In the genomic region with DNA sequence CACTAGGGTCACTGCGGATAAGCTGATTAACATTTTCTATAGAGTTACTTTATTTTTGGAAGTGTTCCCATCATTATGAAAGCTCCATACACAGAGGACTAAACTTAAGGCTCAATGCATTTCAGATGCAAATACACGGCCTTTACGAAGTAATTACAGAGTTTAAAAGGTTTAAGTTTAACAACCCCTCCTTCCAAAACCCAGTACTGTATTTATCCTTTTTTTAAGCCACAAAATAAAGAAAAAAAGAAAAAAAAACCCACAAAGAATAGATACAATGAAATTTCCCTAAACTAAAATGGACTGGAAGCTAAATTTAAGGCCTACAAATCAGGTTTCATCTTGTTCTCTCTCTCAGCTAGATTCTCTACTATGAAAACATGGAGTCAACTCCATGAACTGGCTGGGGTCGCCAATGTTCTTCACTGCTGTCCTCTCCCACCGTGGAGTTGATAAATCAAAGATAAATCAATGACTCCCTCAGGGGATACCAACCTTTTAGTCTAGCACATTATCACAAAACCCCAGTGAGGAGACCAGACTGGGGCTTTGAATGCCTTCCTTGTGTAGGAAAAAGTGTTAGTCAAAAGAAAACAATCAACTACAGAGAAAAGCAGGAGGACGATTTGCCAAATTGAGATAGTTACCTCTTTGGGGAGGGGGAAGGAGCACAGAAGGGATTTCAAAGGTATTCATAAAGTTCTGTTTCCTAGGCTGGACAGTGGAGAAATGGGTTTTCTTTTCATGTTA, we compare ENCODE assay signal across 17 cellular contexts. TPM values are rescaled to one million over a fixed set of nuclear protein-coding genes. Genes with fewer than 3 reads are reported as not detected.
DNase-seq lines count a peak whose midpoint lies in the region; ATAC-seq and TF ChIP-seq lines count a peak whose summit lies in the region.
"Had no signal": no experiment of that assay in that cellular context is flagged by ENCODE, and none has a peak within 500 bp of the region (broad histone marks: within the 10 kb centered on the region; RNA-seq: fewer than 3 reads in every experiment).

No MANE protein-coding gene starts in this region.

- intact Hi-C loops in Caco-2 (cut with micrococcal nuclease; ENCODE audit: unreplicated experiment) (no loop called here), PC-9 (cut with micrococcal nuclease; ENCODE audit: unreplicated experiment) (no loop called here)

- DNase-seq in Caco-2 (no peak), PC-9 (peak in 1 of 2 experiments; percentile 10), medulla oblongata (ENCODE audit: extremely low spot score) (peak; percentile 25)
- DNase-seq in effector memory CD8-positive, alpha-beta T cell = no peak
- DNase-seq: Calu3; CD4-positive, alpha-beta T cell; DMS53; DND-41; EL; HCEC 1CT; Karpas-422 had no signal

- H3K27ac Mint-ChIP-seq in Caco-2 (ENCODE audit: unreplicated experiment) = peak overlapping the region; percentile 32
- no peak overlapping the region for H3K27ac Mint-ChIP-seq in effector memory CD8-positive, alpha-beta T cell
- H3K27ac Mint-ChIP-seq: B cell; CD4-positive, alpha-beta T cell had no signal

- H3K9me3 ChIP-seq in Caco-2 = no peaks in the 10 kb centered on the region
- no peaks in the 10 kb centered on the region for H3K9me3 ChIP-seq in PC-9 (ENCODE audit: insufficient read depth, low read depth)

- H3K27me3 Mint-ChIP-seq in Caco-2 (ENCODE audit: insufficient read depth, unreplicated experiment) = no peaks in the 10 kb centered on the region
- H3K27me3 Mint-ChIP-seq in effector memory CD8-positive, alpha-beta T cell = peaks cover 9 to 24% of the 10 kb centered on the region in 2 donors
- H3K27me3 Mint-ChIP-seq: B cell; CD4-positive, alpha-beta T cell had no signal

- H3K27ac ChIP-seq in PC-9 = peak overlapping the region; percentile 42
- H3K27ac ChIP-seq: C4-2B, HL-60 had no signal

- H3K4me1 Mint-ChIP-seq in Caco-2 (ENCODE audit: low read depth, unreplicated experiment) = peaks cover 2% of the 10 kb centered on the region
- no peaks in the 10 kb centered on the region for H3K4me1 Mint-ChIP-seq in effector memory CD8-positive, alpha-beta T cell (ENCODE audit: low read depth in 2 of 2)
- H3K4me1 Mint-ChIP-seq: B cell had no signal

- peaks cover 38% of the 10 kb centered on the region for H4K20me1 ChIP-seq in PC-9 (ENCODE audit: insufficient read depth)

- ATAC-seq in effector memory CD8-positive, alpha-beta T cell (replicated peaks) = no peak
- no peak for ATAC-seq in HG03196 (IDR thresholded peaks at IDR 0.05; ENCODE audit: unreplicated experiment)
- no peak for ATAC-seq in GM18498 (IDR thresholded peaks at IDR 0.05; ENCODE audit: unreplicated experiment)
- ATAC-seq: GM12878 had no signal

- H3K4me2 ChIP-seq in PC-9 = no peak overlapping the region

- no peak for TF ChIP-seq CTCF in Caco-2 (IDR thresholded peaks at IDR 0.05; ENCODE audit: insufficient read depth in 1 of 2, low read depth in 1 of 2, low read length in 1 of 2, severe bottlenecking in 1 of 2, unreplicated experiment in 1 of 2)
- no peak for TF ChIP-seq CTCF in PC-9 (conservative IDR thresholded peaks at IDR 0.05)

- H3K4me3 ChIP-seq in Caco-2 (ENCODE audit: low read depth, low read length) = no peak overlapping the region
- no peak overlapping the region for H3K4me3 ChIP-seq in PC-9
- H3K4me3 ChIP-seq: GM12878 had no signal

- peaks cover 94% of the 10 kb centered on the region for H3F3A ChIP-seq in PC-9 (ENCODE audit: insufficient read depth, low read depth)

- peaks cover 100% of the 10 kb centered on the region for H3K79me2 ChIP-seq in PC-9 (ENCODE audit: low read depth)

- CTCF ChIA-PET in Caco-2 (lab: Charles Lee) = no interaction called here
- CTCF ChIA-PET in PC-9 (lab: Charles Lee) = no interaction called here

- no peaks in the 10 kb centered on the region; the same call in 1 of the 2 replicates for H3K36me3 ChIP-seq in Caco-2 (ENCODE audit: control insufficient read depth, insufficient read depth, low read length)
- H3K36me3 ChIP-seq in PC-9 (ENCODE audit: low read depth) = peaks cover 88% of the 10 kb centered on the region

- no peaks in the 10 kb centered on the region for H3K9me2 ChIP-seq in PC-9 (ENCODE audit: insufficient read depth)

- H3K4me3 Mint-ChIP-seq in Caco-2 (ENCODE audit: unreplicated experiment) = no peak overlapping the region
- no peak overlapping the region for H3K4me3 Mint-ChIP-seq in effector memory CD8-positive, alpha-beta T cell
- H3K4me3 Mint-ChIP-seq: B cell; CD4-positive, alpha-beta T cell had no signal

- no peaks in the 10 kb centered on the region for H3K9me3 Mint-ChIP-seq in Caco-2 (ENCODE audit: unreplicated experiment)
- H3K9me3 Mint-ChIP-seq in effector memory CD8-positive, alpha-beta T cell = no peaks in the 10 kb centered on the region
- H3K9me3 Mint-ChIP-seq: CD4-positive, alpha-beta T cell had no signal

- H3K27me3 ChIP-seq in Caco-2 (replicated peaks; ENCODE audit: control insufficient read depth, insufficient read depth, low read length) = no peaks in the 10 kb centered on the region
- H3K27me3 ChIP-seq in PC-9 (ENCODE audit: insufficient read depth, low read depth) = no peaks in the 10 kb centered on the region

- POLR2A ChIA-PET in Caco-2 (lab: Charles Lee) (no interaction called here), PC-9 (lab: Charles Lee; ENCODE audit: unreplicated experiment) (interaction anchor here (0.6 kb wide), 1 partner anchor 141 kb away, joined by 15 read pairs; no protein-coding TSS in a partner anchor)

- H3K4me1 ChIP-seq in Caco-2 (peaks cover 1% of the 10 kb centered on the region; the same call in 1 of the 2 replicates), PC-9 (replicated peaks; ENCODE audit: insufficient read depth) (peaks cover 15% of the 10 kb centered on the region)

- peaks cover 71% of the 10 kb centered on the region for H3K36me3 Mint-ChIP-seq in Caco-2 (ENCODE audit: insufficient read depth, unreplicated experiment)
- no peaks in the 10 kb centered on the region for H3K36me3 Mint-ChIP-seq in effector memory CD8-positive, alpha-beta T cell (ENCODE audit: insufficient read depth)

- no peak overlapping the region for H2AFZ ChIP-seq in PC-9

- BruUV-seq in Caco-2 (replicated peaks; lab: Mats Ljungman, UMichigan) = no TSS peak
- no TSS peak for BruUV-seq in PC-9 (replicated peaks; lab: Mats Ljungman, UMichigan)

RNA-seq across cellular contexts. Expression of gene TNFRSF21, which starts 52.5 kb away (rescaled TPM):
- total RNA-seq in Caco-2 (2022) = 60.8 and 64.4 TPM in 2 replicates
- total RNA-seq in PC-9 (2021) = 172 and 219 TPM in 2 replicates
